18 cellular contexts compared by ENCODE assay signal in the genomic region with DNA sequence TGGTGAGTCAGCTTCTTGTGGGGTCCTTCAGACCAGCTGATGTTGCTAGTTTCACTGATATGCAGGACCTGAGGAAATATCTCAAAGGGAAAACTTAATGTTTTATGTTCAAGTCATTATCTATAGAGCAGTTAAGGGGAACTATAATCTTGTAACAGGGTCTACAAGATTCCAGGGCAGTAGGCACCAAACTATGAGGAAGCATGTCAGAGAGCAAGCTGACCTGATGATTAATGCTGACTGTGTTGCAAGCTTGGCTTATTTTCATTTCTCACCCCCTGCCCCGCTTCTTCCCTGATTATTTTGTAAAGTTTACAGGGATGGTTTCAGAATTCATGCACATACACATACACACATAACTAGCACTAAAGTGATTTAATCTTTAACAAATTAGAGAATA.
DNase-seq lines count a peak whose midpoint lies in the region; ATAC-seq, FAIRE-seq and TF ChIP-seq lines count a peak whose summit lies in the region.
"Had no signal": no experiment of that assay in that cellular context is flagged by ENCODE, and none has a peak within 500 bp of the region (broad histone marks: within the 10 kb centered on the region; RNA-seq: fewer than 3 reads in every experiment).

No MANE protein-coding gene starts in this region.

- no peak overlapping the region for H2AFZ ChIP-seq in IMR-90 (replicated peaks; ENCODE audit: low read length, poor library complexity)
- no peak overlapping the region for H2AFZ ChIP-seq in osteoblast (ENCODE audit: low read length)

- BruUV-seq in IMR-90 (replicated peaks; lab: Mats Ljungman, UMichigan), result no TSS peak

- H3K27me3 ChIP-seq in IMR-90 (ENCODE audit: control insufficient read depth, insufficient read depth, low read length) (no peaks in the 10 kb centered on the region), osteoblast (ENCODE audit: insufficient read depth, low read length) (no peaks in the 10 kb centered on the region)
- H3K27me3 ChIP-seq: heart right ventricle had no signal

- DNase-seq in IMR-90 (peak; percentile 30), RCC 7860 (ENCODE audit: low spot score) (peak; percentile 56), fibroblast of gingiva (ENCODE audit: low read depth) (peak; percentile 15), osteoblast (ENCODE audit: insufficient read length, low spot score, missing footprints) (no peak), superior temporal gyrus (ENCODE audit: extremely low spot score) (no peak), A172 (ENCODE audit: low spot score) (no peak)
- DNase-seq: activated B cell treated with CpG ODN at 0.5 μM for 24 hours; activated CD4-positive, alpha-beta T cell treated with anti-CD3 and anti-CD28 coated beads, Interleukin-2, amount 50 U/mL, for 48 hours; activated effector memory CD4-positive, alpha-beta T cell treated with Interleukin-2 at 50 U/mL for 16 hours; caudate nucleus; heart right ventricle; immature natural killer cell; retina; stimulated activated CD4-positive, alpha-beta T cell treated with anti-CD3 and anti-CD28 coated beads, Interleukin-12 subunit alpha, Interleukin-12 subunit beta, amount 100 ng/mL, for 4 hours had no signal

- H3K18ac ChIP-seq in IMR-90 (ENCODE audit: low read depth, low read length), result no peak overlapping the region

- no peak overlapping the region for H2AK9ac ChIP-seq in IMR-90 (replicated peaks; ENCODE audit: low read depth, low read length, poor library complexity)

- ATAC-seq in IMR-90 (ENCODE audit: low read depth) (peak; percentile 24; the same call in 1 of the 2 replicates), HG02798 (IDR thresholded peaks at IDR 0.05; ENCODE audit: poor library complexity, unreplicated experiment) (no peak), HG03442 (IDR thresholded peaks at IDR 0.05; ENCODE audit: unreplicated experiment) (no peak)
- ATAC-seq: HCT116, heart right ventricle, Panc1 had no signal

- H3K27ac ChIP-seq in IMR-90 (ENCODE audit: insufficient read depth, low read length) (no peak overlapping the region), osteoblast (ENCODE audit: low read depth, low read length) (peak overlapping the region; percentile 80)
- H3K27ac ChIP-seq: heart right ventricle had no signal

- H4K20me1 ChIP-seq in IMR-90 (ENCODE audit: insufficient read depth, low read length) (no peaks in the 10 kb centered on the region), osteoblast (ENCODE audit: insufficient read depth, low read length) (no peaks in the 10 kb centered on the region)

- TF ChIP-seq CTCF in IMR-90 (conservative IDR thresholded peaks at IDR 0.05; ENCODE audit: low read depth, low read length) (no peak), osteoblast (IDR thresholded peaks at IDR 0.05; ENCODE audit: extremely low read depth, low read depth, low read length) (no peak)

- no peaks in the 10 kb centered on the region for H3K79me1 ChIP-seq in IMR-90 (ENCODE audit: low read depth in 1 of 2, low read length in 2 of 2)

- no peak overlapping the region for H3K4ac ChIP-seq in IMR-90 (ENCODE audit: low read depth, low read length)

- H3K4me1 ChIP-seq in IMR-90 (ENCODE audit: control insufficient read depth, insufficient read depth, low read length) (peaks cover 5% of the 10 kb centered on the region; the same call in 1 of the 2 replicates), osteoblast (ENCODE audit: insufficient read depth, low read length) (peaks cover 34% of the 10 kb centered on the region)
- H3K4me1 ChIP-seq: heart right ventricle had no signal

- no peaks in the 10 kb centered on the region for H3K9me3 ChIP-seq in IMR-90 (ENCODE audit: control insufficient read depth, insufficient read depth, low read length)
- no peaks in the 10 kb centered on the region for H3K9me3 ChIP-seq in osteoblast (ENCODE audit: low read depth, low read length)

- H2BK120ac ChIP-seq in IMR-90 (ENCODE audit: low read depth, low read length), result no peak overlapping the region

- no peak overlapping the region for H2AK5ac ChIP-seq in IMR-90 (ENCODE audit: low read depth, low read length)

- H4K8ac ChIP-seq in IMR-90 (ENCODE audit: low read depth in 2 of 2, low read length in 2 of 2), result no peak overlapping the region

- peak; percentile 64 for FAIRE-seq in RCC 7860 (lab: Jason Lieb, UNC)

- no peak overlapping the region for H4K5ac ChIP-seq in IMR-90 (ENCODE audit: low read depth, low read length)

- in situ Hi-C loops in IMR-90 (cut with MboI; ENCODE audit: low sequenced_read_pairs), result no loop called here

- no peak overlapping the region for H3K56ac ChIP-seq in IMR-90 (ENCODE audit: extremely low read depth, insufficient read depth, low read length)

- H2BK20ac ChIP-seq in IMR-90 (ENCODE audit: low read depth, low read length), result no peak overlapping the region

- dilution Hi-C loops in IMR-90 (cut with HindIII; ENCODE audit: low sequenced_read_pairs, unreplicated experiment), result no loop called here

- intact Hi-C loops in IMR-90 (cut with micrococcal nuclease), result no loop called here

- no peak overlapping the region for H3K23ac ChIP-seq in IMR-90 (ENCODE audit: low read depth, low read length)

- H3K4me2 ChIP-seq in IMR-90 (ENCODE audit: low read depth, low read length) (no peak overlapping the region; the same call in 1 of the 2 replicates), osteoblast (ENCODE audit: insufficient read depth, low read length) (peak overlapping the region; percentile 54)

- CTCF ChIA-PET in IMR-90 (lab: Yijun Ruan, JAX), result interaction anchor here (1.2 kb wide), 1 partner anchor 14 kb away, joined by 3 read pairs; no protein-coding TSS in a partner anchor

- no peak overlapping the region for H4K91ac ChIP-seq in IMR-90 (ENCODE audit: insufficient read depth, low read depth, low read length)

- H3K14ac ChIP-seq in IMR-90 (replicated peaks; ENCODE audit: low read depth, low read length), result no peak overlapping the region

- POLR2A ChIA-PET in IMR-90 (lab: Charles Lee; ENCODE audit: unreplicated experiment), result no interaction called here

- TF ChIP-seq RAD21 in IMR-90 (IDR thresholded peaks at IDR 0.05; ENCODE audit: low read length), result no peak

- H3K4me3 ChIP-seq in IMR-90 (ENCODE audit: insufficient read depth, low read depth, low read length) (no peak overlapping the region), osteoblast (ENCODE audit: insufficient read depth, low read length) (no peak overlapping the region)
- H3K4me3 ChIP-seq: heart right ventricle had no signal

- no CpG with 5 or more reads among the region's 1 CpG for WGBS in IMR-90 (ENCODE audit: extremely low coverage in 2 of 2, insufficient read length in 1 of 2), 2 experiments

- H3K9ac ChIP-seq in IMR-90 (ENCODE audit: low read depth, low read length), result no peak overlapping the region

- H2BK5ac ChIP-seq in IMR-90 (ENCODE audit: low read depth, low read length, poor library complexity, severe bottlenecking), result peak overlapping the region; percentile 53

- H3K36me3 ChIP-seq in IMR-90 (ENCODE audit: control insufficient read depth, insufficient read depth, low read length) (no peaks in the 10 kb centered on the region), osteoblast (ENCODE audit: insufficient read depth, low read length) (no peaks in the 10 kb centered on the region)
- H3K36me3 ChIP-seq: heart right ventricle had no signal

- TF ChIP-seq POLR2A in IMR-90 (IDR thresholded peaks at IDR 0.05; ENCODE audit: low read depth, low read length), result no peak

- no peaks in the 10 kb centered on the region for H3K79me2 ChIP-seq in osteoblast (ENCODE audit: insufficient read depth, low read length)

- H2BK15ac ChIP-seq in IMR-90 (ENCODE audit: low read depth, low read length), result no peak overlapping the region

- H3K9me1 ChIP-seq in IMR-90 (ENCODE audit: insufficient read depth, low read length), result no peaks in the 10 kb centered on the region

TF ChIP-seq in IMR-90, 13 proteins besides CTCF, POLR2A, EP300 and RAD21:
- peak; percentile 71; the same call in 1 of the 2 replicates for TF ChIP-seq CEBPB (IDR thresholded peaks at IDR 0.05; ENCODE audit: low read depth, low read length)
- 0 out of 2 replicates have a peak, but pooled peaks have one; percentile 19 for TF ChIP-seq MAFK (IDR thresholded peaks at IDR 0.05; ENCODE audit: low read depth, low read length)
- no peak for TF ChIP-seq CHD1 (IDR thresholded peaks at IDR 0.05; ENCODE audit: low read depth, low read length)
TF ChIP-seq in IMR-90: peak in this region for 2.

Comparison
In these comparisons a context has a peak if more than half of its experiments do, and no peak if none do; other contexts are left out.
1. DNase-seq: peak in IMR-90 (single experiment), RCC 7860 (single experiment) and fibroblast of gingiva (single experiment); none in osteoblast (single experiment), superior temporal gyrus (single experiment) and A172 (single experiment).